21 cellular contexts compared by ENCODE assay signal in genomic region chr15:63879211-63879610, GRCh38.
"Had no signal": no experiment of that assay in that cellular context is flagged by ENCODE, and none has a peak within 500 bp of the region (broad histone marks: within the 10 kb centered on the region; RNA-seq: fewer than 3 reads in every experiment).

No MANE protein-coding gene starts in this region.

- H3K4me3 Mint-ChIP-seq: activated CD4-positive, alpha-beta memory T cell treated with anti-CD3 and anti-CD28 coated beads, Interleukin-2, amount 10 ng/mL, durations not matched to agents 7 days and 5 days; activated naive CD4-positive, alpha-beta T cell treated with anti-CD3 and anti-CD28 coated beads, Interleukin-2, amount 10 ng/mL, durations not matched to agents 7 days and 5 days; mesothelial cell of epicardium; natural killer cell treated with Interleukin-12 subunit alpha and Interleukin-12 subunit beta and Interleukin-15 and Interleukin-18, amount 100 ng/mL, for 72 hours; T-helper 1 cell treated with Interleukin-12 subunit alpha and Interleukin-12 subunit beta and Interleukin-4 antibody, amounts not matched to agents 30 μg/mL and 1 μg/mL, for 36 hours had no signal

- H3K4me3 ChIP-seq: left ventricle myocardium inferior had no signal

- H3K27me3 Mint-ChIP-seq: activated CD4-positive, alpha-beta memory T cell treated with anti-CD3 and anti-CD28 coated beads, Interleukin-2, amount 10 ng/mL, durations not matched to agents 7 days and 5 days; activated naive CD4-positive, alpha-beta T cell treated with anti-CD3 and anti-CD28 coated beads, Interleukin-2, amount 10 ng/mL, durations not matched to agents 7 days and 5 days; natural killer cell treated with Interleukin-12 subunit alpha and Interleukin-12 subunit beta and Interleukin-15 and Interleukin-18, amount 100 ng/mL, for 72 hours had no signal

- H3K27ac Mint-ChIP-seq: activated CD4-positive, alpha-beta memory T cell treated with anti-CD3 and anti-CD28 coated beads, Interleukin-2, amount 10 ng/mL, durations not matched to agents 7 days and 5 days; activated naive CD4-positive, alpha-beta T cell treated with anti-CD3 and anti-CD28 coated beads, Interleukin-2, amount 10 ng/mL, durations not matched to agents 7 days and 5 days; mesothelial cell of epicardium; natural killer cell treated with Interleukin-12 subunit alpha and Interleukin-12 subunit beta and Interleukin-15 and Interleukin-18, amount 100 ng/mL, for 72 hours had no signal

- H3K36me3 ChIP-seq: left ventricle myocardium inferior had no signal

- H3K9me3 ChIP-seq: left ventricle myocardium inferior had no signal

- ATAC-seq: natural killer cell treated with Interleukin-12 subunit alpha and Interleukin-12 subunit beta and Interleukin-15 and Interleukin-18, amount 100 ng/mL, for 72 hours; sciatic nerve; stimulated activated naive CD8-positive, alpha-beta T cell treated with anti-CD3 and anti-CD28 coated beads, Interleukin-15, Interleukin-2, amounts not matched to agents 100 U/mL and 50 U/mL, for 24 hours had no signal

- DNase-seq: activated CD4-positive, alpha-beta memory T cell treated with anti-CD3 and anti-CD28 coated beads, Interleukin-2, amount 10 ng/mL, durations not matched to agents 7 days and 5 days; activated CD4-positive, alpha-beta T cell treated with anti-CD3 and anti-CD28 coated beads for 48 hours; activated CD4-positive, CD25-positive, alpha-beta regulatory T cell; activated effector memory CD4-positive, alpha-beta T cell treated with anti-CD3 and anti-CD28 coated beads, Interleukin-2, amount 50 U/mL, for 16 hours; activated naive CD4-positive, alpha-beta T cell treated with anti-CD3 and anti-CD28 coated beads, Interleukin-2, amount 10 ng/mL, durations not matched to agents 7 days and 5 days; activated T-cell treated with anti-CD3 and anti-CD28 coated beads for 4 hours; cerebellar nuclear complex; cortex of kidney; erythroblast; foreskin fibroblast; left ventricle myocardium inferior; occipital lobe; posterior cingulate gyrus; small intestine; stimulated activated CD4-positive, alpha-beta T cell treated with anti-CD3 and anti-CD28 coated beads, Interleukin-15, amount 100 ng/mL, for 24 hours; stimulated activated CD8-positive, alpha-beta memory T cell treated with anti-CD3 and anti-CD28 coated beads, Interleukin-4, amount 100 ng/mL, for 48 hours; stimulated activated naive CD8-positive, alpha-beta T cell treated with anti-CD3 and anti-CD28 coated beads, Interleukin-15, Interleukin-2, amounts not matched to agents 100 U/mL and 50 U/mL, for 24 hours had no signal

- H3K27ac ChIP-seq: left ventricle myocardium inferior had no signal

- H3K36me3 Mint-ChIP-seq: activated naive CD4-positive, alpha-beta T cell treated with anti-CD3 and anti-CD28 coated beads, Interleukin-2, amount 10 ng/mL, durations not matched to agents 7 days and 5 days; mesothelial cell of epicardium; natural killer cell treated with Interleukin-12 subunit alpha and Interleukin-12 subunit beta and Interleukin-15 and Interleukin-18, amount 100 ng/mL, for 72 hours had no signal

- H3K9me3 Mint-ChIP-seq: activated CD4-positive, alpha-beta memory T cell treated with anti-CD3 and anti-CD28 coated beads, Interleukin-2, amount 10 ng/mL, durations not matched to agents 7 days and 5 days; activated naive CD4-positive, alpha-beta T cell treated with anti-CD3 and anti-CD28 coated beads, Interleukin-2, amount 10 ng/mL, durations not matched to agents 7 days and 5 days; mesothelial cell of epicardium; natural killer cell treated with Interleukin-12 subunit alpha and Interleukin-12 subunit beta and Interleukin-15 and Interleukin-18, amount 100 ng/mL, for 72 hours; T-helper 1 cell treated with Interleukin-12 subunit alpha and Interleukin-12 subunit beta and Interleukin-4 antibody, amounts not matched to agents 30 μg/mL and 1 μg/mL, for 36 hours had no signal

- H3K4me1 Mint-ChIP-seq: activated CD4-positive, alpha-beta memory T cell treated with anti-CD3 and anti-CD28 coated beads, Interleukin-2, amount 10 ng/mL, durations not matched to agents 7 days and 5 days had no signal
